Comparison of ENCODE assay signal across 29 cellular contexts in genomic region chr4:140183270-140183669, GRCh38.
DNase-seq lines count a peak whose midpoint lies in the region; FAIRE-seq and TF ChIP-seq lines count a peak whose summit lies in the region.
"Had no signal": no experiment of that assay in that cellular context is flagged by ENCODE, and none has a peak within 500 bp of the region (broad histone marks: within the 10 kb centered on the region; RNA-seq: fewer than 3 reads in every experiment).

No MANE protein-coding gene starts in this region.

- H3K4me1 ChIP-seq in HEK293 (ENCODE audit: control insufficient read depth, insufficient read depth, low read length): no peaks in the 10 kb centered on the region
- H3K4me1 ChIP-seq: BLaER1; BLaER1 treated with 17β-estradiol and CSF1 and Interleukin-3, amounts not matched to agents 10 nM and 100 nM; Caco-2 had no signal

- no peaks in the 10 kb centered on the region for H3K9me3 ChIP-seq in HEK293 (ENCODE audit: control insufficient read depth, insufficient read depth, low read depth, low read length)
- H3K9me3 ChIP-seq: A549; BE2C; BLaER1; BLaER1 treated with 17β-estradiol and CSF1 and Interleukin-3, amounts not matched to agents 10 nM and 100 nM; Caco-2 had no signal

- peak; percentile 67 for FAIRE-seq in D721Med (lab: Jason Lieb, UNC)
- FAIRE-seq: A204.1, A549 had no signal

- POLR2A ChIA-PET in HEK293 (lab: Yijun Ruan, JAX): no interaction called here

- no peak overlapping the region for H3K27ac ChIP-seq in HEK293 (ENCODE audit: extremely low read depth, low read depth, low read length)
- H3K27ac ChIP-seq: 22Rv1; A549; BLaER1; BLaER1 treated with 17β-estradiol and CSF1 and Interleukin-3, amounts not matched to agents 10 nM and 100 nM; C4-2B had no signal

- TF ChIP-seq CTCF in D721Med (IDR thresholded peaks at IDR 0.05; ENCODE audit: insufficient read depth, missing control alignments): no peak
- no peak for TF ChIP-seq CTCF in HEK293 (tag by site-specific recombination; IDR thresholded peaks at IDR 0.05)

- H3K4me3 ChIP-seq in HEK293 (ENCODE audit: low read depth, low read length): no peak overlapping the region
- H3K4me3 ChIP-seq: A549; BLaER1; BLaER1 treated with 17β-estradiol and CSF1 and Interleukin-3, amounts not matched to agents 10 nM and 100 nM had no signal

- DNase-seq in D721Med (ENCODE audit: insufficient read length, low spot score) (no peak), UCSD-AML1 (lab: John Stamatoyannopoulos, UW; ENCODE audit: unreplicated experiment) (no peak), NCI-H2171 (lab: John Stamatoyannopoulos, UW) (no peak)
- DNase-seq: 8988T; ACHN; AML-193; BE2C; C1 segment of cervical spinal cord; Caco-2; Calu3; CD4-positive, alpha-beta memory T cell; CD4-positive, alpha-beta T cell; CD4-positive, CD25-positive, alpha-beta regulatory T cell; CD8-positive, alpha-beta memory T cell; CD8-positive, alpha-beta T cell; COR-L47; DMS 273 treated with DMSO at 0.1 percent for 48 hours; DMS153; DMS79; DMS79 treated with DMSO at 0.1 percent for 48 hours; DND-41; EL had no signal

- no peaks in the 10 kb centered on the region for H3K36me3 ChIP-seq in HEK293 (ENCODE audit: control insufficient read depth in 2 of 2, insufficient read depth in 1 of 2, low read length in 2 of 2)
- H3K36me3 ChIP-seq: BE2C; BLaER1; BLaER1 treated with 17β-estradiol and CSF1 and Interleukin-3, amounts not matched to agents 10 nM and 100 nM had no signal

- CTCF ChIA-PET in HEK293 (lab: Yijun Ruan, JAX): interaction anchor here (0.6 kb wide), 2 partner anchors 17 to 22 kb away, joined by 3 read pairs; no protein-coding TSS in a partner anchor

TF ChIP-seq in HEK293, 187 proteins besides CTCF, POLR2A, EP300 and RAD21:
- no peak for TF ChIP-seq ZNF341 (tag by site-specific recombination; IDR thresholded peaks at IDR 0.05; ENCODE audit: low read depth)
- peak; percentile 94; the same call in 1 of the 2 replicates for TF ChIP-seq MZF1 (tag by site-specific recombination; IDR thresholded peaks at IDR 0.05; ENCODE audit: borderline replicate concordance)
